In genomic region chr15:90099072-90099867, GRCh38 we compare ENCODE assay signal across 8 cellular contexts. TPM values are rescaled to one million over a fixed set of nuclear protein-coding genes. Genes with fewer than 3 reads are reported as not detected.
DNase-seq lines count a peak whose midpoint lies in the region; ATAC-seq and TF ChIP-seq lines count a peak whose summit lies in the region.

No MANE protein-coding gene starts in this region.

- H3K9me3 Mint-ChIP-seq in memory B cell = no peaks in the 10 kb centered on the region
- H3K9me3 Mint-ChIP-seq in type B pancreatic cell = no peaks in the 10 kb centered on the region

- no peak for ATAC-seq in Right ventricle myocardium inferior
- ATAC-seq in memory B cell (ENCODE audit: low read depth) = peak; percentile 33
- no peak for ATAC-seq in HG02798 (IDR thresholded peaks at IDR 0.05; ENCODE audit: poor library complexity, unreplicated experiment)

- no peaks in the 10 kb centered on the region for H3K36me3 ChIP-seq in left ventricle myocardium inferior

- peak overlapping the region; percentile 84 for H3K4me3 Mint-ChIP-seq in memory B cell
- H3K4me3 Mint-ChIP-seq in type B pancreatic cell = peak overlapping the region; percentile 91

- H3K27ac ChIP-seq in left ventricle myocardium inferior (replicated peaks) = peak overlapping the region; percentile 98

- H3K4me1 Mint-ChIP-seq in memory B cell (peaks cover 53% of the 10 kb centered on the region), type B pancreatic cell (ENCODE audit: unreplicated experiment) (peaks cover 72% of the 10 kb centered on the region)

- H3K9me3 ChIP-seq in left ventricle myocardium inferior (replicated peaks) = no peaks in the 10 kb centered on the region

- intact Hi-C loops in left ventricle myocardium inferior (cut with micrococcal nuclease) (no loop called here), Right ventricle myocardium inferior (cut with DNase I) (no loop called here)

- peaks cover 88% of the 10 kb centered on the region for H3K4me1 ChIP-seq in left ventricle myocardium inferior

- TF ChIP-seq CTCF in left ventricle myocardium inferior (IDR thresholded peaks at IDR 0.05; ENCODE audit: borderline replicate concordance) (no peak), type B pancreatic cell (conservative IDR thresholded peaks at IDR 0.05) (no peak)

- H3K27me3 Mint-ChIP-seq in memory B cell (no peaks in the 10 kb centered on the region), type B pancreatic cell (no peaks in the 10 kb centered on the region)

- no peaks in the 10 kb centered on the region for H3K27me3 ChIP-seq in left ventricle myocardium inferior (ENCODE audit: low read depth)

- DNase-seq in left ventricle myocardium inferior (no peak), Right ventricle myocardium inferior (ENCODE audit: missing footprints) (no peak), memory B cell (ENCODE audit: low spot score in 2 of 2) (peak; percentile 27 to 37), type B pancreatic cell (ENCODE audit: extremely low spot score, unreplicated experiment) (no peak), NCI-H748 (lab: John Stamatoyannopoulos, UW; ENCODE audit: unreplicated experiment) (no peak), NCI-H226 (no peak)
- peak; percentile 74 for DNase-seq in activated effector memory CD4-positive, alpha-beta T cell treated with anti-CD3 and anti-CD28 coated beads, Interleukin-2, amount 50 U/mL, for 16 hours

- H3K4me3 ChIP-seq in left ventricle myocardium inferior = peak overlapping the region; percentile 99

- H3K36me3 Mint-ChIP-seq in memory B cell = no peaks in the 10 kb centered on the region
- H3K36me3 Mint-ChIP-seq in type B pancreatic cell = peaks cover 6% of the 10 kb centered on the region

- H3K27ac Mint-ChIP-seq in memory B cell (peak overlapping the region; percentile 91), type B pancreatic cell (peak overlapping the region; percentile 95)

RNA-seq across cellular contexts. Expression of gene IDH2, which starts 3.0 kb away (rescaled TPM):
- total RNA-seq in left ventricle myocardium inferior (933 TPM), Right ventricle myocardium inferior (1,173 TPM), type B pancreatic cell (ENCODE audit: low replicate concordance) (225 and 247 TPM in 2 replicates)

Comparison
In these comparisons a context has a peak if more than half of its experiments do, and no peak if none do; other contexts are left out.
1. DNase-seq: peak in activated effector memory CD4-positive, alpha-beta T cell treated with anti-CD3 and anti-CD28 coated beads, Interleukin-2, amount 50 U/mL, for 16 hours (single experiment) and memory B cell (2 of 2); none in left ventricle myocardium inferior (single experiment), Right ventricle myocardium inferior (single experiment), type B pancreatic cell (single experiment), NCI-H748 (single experiment) and NCI-H226 (single experiment).